20 cellular contexts compared by ENCODE assay signal in the genomic region with DNA sequence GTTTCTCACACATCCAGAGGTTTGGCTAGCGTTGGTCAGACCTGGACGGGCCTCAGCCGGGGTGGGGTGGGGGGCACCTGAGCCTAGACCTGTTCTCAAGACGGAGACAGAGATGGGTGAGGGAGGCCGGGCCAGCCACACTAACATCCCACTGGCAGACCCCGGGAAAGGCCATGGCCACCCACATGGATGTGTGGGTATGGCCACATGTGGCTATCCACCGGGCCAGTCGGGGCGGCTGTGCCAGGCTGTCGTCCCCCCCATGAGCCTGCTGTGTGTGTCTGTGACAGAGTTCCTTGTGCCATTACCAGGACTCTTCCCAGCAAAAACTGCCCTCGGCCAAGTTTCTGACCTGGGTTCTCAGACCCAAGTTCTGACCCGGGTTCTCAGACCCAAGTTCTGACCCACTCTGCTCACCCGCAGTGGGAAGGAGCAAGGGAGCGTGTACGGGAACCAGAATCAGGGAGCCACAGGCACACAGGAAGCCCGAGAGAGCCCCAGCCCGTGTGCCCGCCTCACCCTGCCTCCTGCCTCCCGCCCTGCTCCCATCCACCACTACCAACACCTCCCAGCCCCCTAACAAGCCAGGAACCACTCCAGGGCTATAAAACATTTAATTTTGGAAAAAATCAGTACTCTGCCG.
DNase-seq lines count a peak whose midpoint lies in the region; ATAC-seq, FAIRE-seq and TF ChIP-seq lines count a peak whose summit lies in the region.
"Had no signal": no experiment of that assay in that cellular context is flagged by ENCODE, and none has a peak within 500 bp of the region (broad histone marks: within the 10 kb centered on the region; RNA-seq: fewer than 3 reads in every experiment).

No MANE protein-coding gene starts in this region.

- H4K8ac ChIP-seq in neuronal stem cell (ENCODE audit: low read depth, low read length), result no peak overlapping the region

- H3K9ac ChIP-seq in kidney (ENCODE audit: low read length in 2 of 2), result no peak overlapping the region
- no peak overlapping the region for H3K9ac ChIP-seq in neuronal stem cell (ENCODE audit: low read depth, low read length, poor library complexity)

- H3K4me3 ChIP-seq in kidney (ENCODE audit: low read length in 2 of 2) (no peak overlapping the region), neuronal stem cell (ENCODE audit: low read length in 2 of 2) (no peak overlapping the region)
- H3K4me3 ChIP-seq: GM12878 had no signal

- no peak for TF ChIP-seq CTCF in kidney (IDR thresholded peaks at IDR 0.05; ENCODE audit: borderline replicate concordance, extremely low read depth, insufficient read depth)

- no peaks in the 10 kb centered on the region for H3K36me3 Mint-ChIP-seq in activated T-cell treated with anti-CD3 and anti-CD28 coated beads, Interleukin-2, amount 50 U/mL, for 4 hours (ENCODE audit: insufficient read depth)

- no peaks in the 10 kb centered on the region for H3K79me1 ChIP-seq in neuronal stem cell (ENCODE audit: low read depth, low read length)

- no peak overlapping the region for H3K4me3 Mint-ChIP-seq in activated T-cell treated with anti-CD3 and anti-CD28 coated beads, Interleukin-2, amount 50 U/mL, for 4 hours
- H3K4me3 Mint-ChIP-seq: CD4-positive, alpha-beta T cell; HFFc6 had no signal

- H2BK12ac ChIP-seq in neuronal stem cell (ENCODE audit: low read length), result no peak overlapping the region

- no peak overlapping the region for H2BK120ac ChIP-seq in neuronal stem cell (ENCODE audit: low read depth, low read length)

- no CpG with 5 or more reads among the region's 20 CpGs for WGBS in neuronal stem cell (ENCODE audit: extremely low coverage in 2 of 2, insufficient read length in 2 of 2, insufficient replicate concordance in 1 of 2), 2 donors

- no peak overlapping the region for H3K4me2 ChIP-seq in neuronal stem cell (ENCODE audit: insufficient read depth, low read length, poor library complexity, severe bottlenecking)

- no peak overlapping the region for H3K23ac ChIP-seq in neuronal stem cell (ENCODE audit: low read depth, low read length, poor library complexity)

- no peaks in the 10 kb centered on the region for H3K4me1 Mint-ChIP-seq in activated T-cell treated with anti-CD3 and anti-CD28 coated beads, Interleukin-2, amount 50 U/mL, for 4 hours (ENCODE audit: low read depth)

- intact Hi-C loops in left ventricle myocardium superior (cut with micrococcal nuclease), result no loop called here
- intact Hi-C loops in Right ventricle myocardium inferior (cut with DNase I), result no loop called here
- intact Hi-C loops in kidney (cut with DNase I), result no loop called here

- no peaks in the 10 kb centered on the region for H3K27me3 ChIP-seq in neuronal stem cell (ENCODE audit: control insufficient read depth in 3 of 3, insufficient read depth in 3 of 3, low read depth in 1 of 3, low read length in 3 of 3)

- H3K4me1 ChIP-seq in kidney (ENCODE audit: control insufficient read depth in 1 of 2, insufficient read depth in 1 of 2, low read depth in 1 of 2, low read length in 2 of 2) (no peaks in the 10 kb centered on the region), neuronal stem cell (ENCODE audit: control insufficient read depth in 2 of 2, insufficient read depth in 1 of 2, low read depth in 1 of 2, low read length in 2 of 2) (peaks cover 0 to 16% of the 10 kb centered on the region in 2 donors)

- H3K9me3 Mint-ChIP-seq in activated T-cell treated with anti-CD3 and anti-CD28 coated beads, Interleukin-2, amount 50 U/mL, for 4 hours, result no peaks in the 10 kb centered on the region
- H3K9me3 Mint-ChIP-seq: CD4-positive, alpha-beta T cell; HFFc6 had no signal

- no peaks in the 10 kb centered on the region for H3K9me3 ChIP-seq in kidney (ENCODE audit: control insufficient read depth in 1 of 2, low read length in 2 of 2)
- peaks cover 0 to 1% of the 10 kb centered on the region in 2 donors for H3K9me3 ChIP-seq in neuronal stem cell (replicated peaks in 1 of 2; ENCODE audit: control insufficient read depth in 2 of 2, insufficient read depth in 1 of 2, low read depth in 1 of 2, low read length in 2 of 2)

- no peak overlapping the region for H2AFZ ChIP-seq in neuronal stem cell (ENCODE audit: low read length)

- H4K91ac ChIP-seq in neuronal stem cell (ENCODE audit: low read depth, low read length, poor library complexity), result no peak overlapping the region

- H3K18ac ChIP-seq in neuronal stem cell (ENCODE audit: low read length), result peak overlapping the region; percentile 2

- no peak for ATAC-seq in left ventricle myocardium superior
- no peak for ATAC-seq in Right ventricle myocardium inferior
- no peak for ATAC-seq in GM18858 (IDR thresholded peaks at IDR 0.05; ENCODE audit: unreplicated experiment)
- ATAC-seq in GM21515 (IDR thresholded peaks at IDR 0.05; ENCODE audit: unreplicated experiment), result no peak
- no peak for ATAC-seq in activated T-cell treated with anti-CD3 and anti-CD28 coated beads, Interleukin-2, amount 50 U/mL, for 4 hours
- ATAC-seq: GM12878 had no signal

- H3K27ac ChIP-seq in kidney (ENCODE audit: low read depth in 2 of 2, low read length in 2 of 2) (no peak overlapping the region), neuronal stem cell (replicated peaks; ENCODE audit: low read length) (no peak overlapping the region)
- H3K27ac ChIP-seq: HL-60 had no signal

- H2BK15ac ChIP-seq in neuronal stem cell (ENCODE audit: low read length), result no peak overlapping the region

- no peak for FAIRE-seq in kidney (lab: Jason Lieb, UNC)
- FAIRE-seq: GM12878, GM18507, H1 had no signal

- H3K4ac ChIP-seq in neuronal stem cell (ENCODE audit: low read length), result no peak overlapping the region

- no peaks in the 10 kb centered on the region for H3K27me3 Mint-ChIP-seq in activated T-cell treated with anti-CD3 and anti-CD28 coated beads, Interleukin-2, amount 50 U/mL, for 4 hours (ENCODE audit: low read depth)
- H3K27me3 Mint-ChIP-seq: CD4-positive, alpha-beta T cell had no signal

- peak overlapping the region; percentile 38 for H2AK5ac ChIP-seq in neuronal stem cell (ENCODE audit: low read depth, low read length)

- DNase-seq in left ventricle myocardium superior, result peak; percentile 15
- DNase-seq in Right ventricle myocardium inferior (ENCODE audit: missing footprints), result no peak
- peak; percentile 55 for DNase-seq in kidney
- DNase-seq in neuronal stem cell (ENCODE audit: low spot score), result no peak
- no peak for DNase-seq in activated T-cell treated with anti-CD3 and anti-CD28 coated beads, Interleukin-2, amount 50 U/mL, for 4 hours
- DNase-seq in activated CD4-positive, alpha-beta T cell treated with anti-CD3 and anti-CD28 coated beads for 1 hour, result no peak
- DNase-seq: 8988T; AML-193; C1 segment of cervical spinal cord; Calu3; CD4-positive, alpha-beta T cell; DMS 273 treated with DMSO at 0.1 percent for 48 hours; HCEC 1CT; HFFc6 had no signal

- H3K36me3 ChIP-seq in kidney (ENCODE audit: control insufficient read depth in 1 of 2, insufficient read depth in 2 of 2, low read length in 2 of 2) (no peaks in the 10 kb centered on the region), neuronal stem cell (replicated peaks in 1 of 2; ENCODE audit: control insufficient read depth in 2 of 2, insufficient read depth in 2 of 2, low read length in 2 of 2) (no peaks in the 10 kb centered on the region)

- H2BK5ac ChIP-seq in neuronal stem cell (ENCODE audit: low read length), result peak overlapping the region; percentile 69

- H3K14ac ChIP-seq in neuronal stem cell (ENCODE audit: low read length), result no peak overlapping the region

Comparison
In these comparisons a context has a peak if more than half of its experiments do, and no peak if none do; other contexts are left out.
1. DNase-seq: peak in left ventricle myocardium superior (single experiment) and kidney (single experiment); none in Right ventricle myocardium inferior (single experiment), neuronal stem cell (single experiment), activated T-cell treated with anti-CD3 and anti-CD28 coated beads, Interleukin-2, amount 50 U/mL, for 4 hours (single experiment) and activated CD4-positive, alpha-beta T cell treated with anti-CD3 and anti-CD28 coated beads for 1 hour (single experiment).